In the genomic region with DNA sequence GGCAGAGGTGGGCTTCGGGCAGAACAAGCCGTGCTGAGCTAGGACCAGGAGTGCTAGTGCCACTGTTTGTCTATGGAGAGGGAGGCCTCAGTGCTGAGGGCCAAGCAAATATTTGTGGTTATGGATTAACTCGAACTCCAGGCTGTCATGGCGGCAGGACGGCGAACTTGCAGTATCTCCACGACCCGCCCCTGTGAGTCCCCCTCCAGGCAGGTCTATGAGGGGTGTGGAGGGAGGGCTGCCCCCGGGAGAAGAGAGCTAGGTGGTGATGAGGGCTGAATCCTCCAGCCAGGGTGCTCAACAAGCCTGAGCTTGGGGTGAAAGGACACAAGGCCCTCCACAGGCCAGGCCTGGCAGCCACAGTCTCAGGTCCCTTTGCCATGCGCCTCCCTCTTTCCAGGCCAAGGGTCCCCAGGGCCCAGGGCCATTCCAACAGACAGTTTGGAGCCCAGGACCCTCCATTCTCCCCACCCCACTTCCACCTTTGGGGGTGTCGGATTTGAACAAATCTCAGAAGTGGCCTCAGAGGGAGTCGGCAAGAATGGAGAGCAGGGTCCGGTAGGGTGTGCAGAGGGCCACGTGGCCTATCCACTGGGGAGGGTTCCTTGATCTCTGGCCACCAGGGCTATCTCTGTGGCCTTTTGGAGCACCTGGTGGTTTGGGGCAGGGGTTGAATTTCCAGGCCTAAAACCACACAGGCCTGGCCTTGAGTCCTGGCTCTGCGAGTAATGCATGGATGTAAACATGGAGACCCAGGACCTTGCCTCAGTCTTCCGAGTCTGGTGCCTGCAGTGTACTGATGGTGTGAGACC, we compare ENCODE assay signal across 1 cellular context.
A peak's percentile ranks its signal among the peaks of the same experiment; 100 is the strongest.
TF ChIP-seq lines count a peak whose summit lies in the region.

TSS of gene PROC (plus strand) at position 128 of the 812 bp plus-strand sequence. CDS start 1,516 bp downstream, outside the sequence.

TF ChIP-seq in HepG2, 621 proteins besides CTCF, POLR2A, EP300 and RAD21 (continued from another document and continues in another):
- TF ChIP-seq AFF4 (CRISPR knock-in tag; IDR thresholded peaks at IDR 0.05) (peak; percentile 79), TRAFD1 (CRISPR knock-in tag; IDR thresholded peaks at IDR 0.05; ENCODE audit: borderline replicate concordance) (peak; percentile 74; the same call in 1 of the 2 replicates), NR3C1 (CRISPR knock-in tag; IDR thresholded peaks at IDR 0.05) (peak; percentile 55; the same call in 1 of the 2 replicates), PTBP1 (IDR thresholded peaks at IDR 0.05; ENCODE audit: low read depth, low read length, poor library complexity, severe bottlenecking) (no peak), ZNF557 (CRISPR knock-in tag; IDR thresholded peaks at IDR 0.05) (peak; percentile 88; the same call in 1 of the 2 replicates), ATF7-NPFF (CRISPR knock-in tag; IDR thresholded peaks at IDR 0.05; ENCODE audit: low read depth) (peak; percentile 68; the same call in 1 of the 2 replicates), HNRNPUL1 (IDR thresholded peaks at IDR 0.05; ENCODE audit: low read depth, low read length) (no peak), ZNF616 (CRISPR knock-in tag; IDR thresholded peaks at IDR 0.05; ENCODE audit: low read depth) (peak; percentile 92; the same call in 1 of the 2 replicates), ELF1 (CRISPR knock-in tag; IDR thresholded peaks at IDR 0.05) (peak; percentile 20), RBAK (CRISPR knock-in tag; IDR thresholded peaks at IDR 0.05) (peak; percentile 58; the same call in 1 of the 2 replicates), SP4 (CRISPR knock-in tag; IDR thresholded peaks at IDR 0.05) (peak; percentile 42; the same call in 1 of the 2 replicates), HMG20B (CRISPR knock-in tag; conservative IDR thresholded peaks at IDR 0.05) (no peak; the same call in 1 of the 2 replicates), SATB2 (CRISPR knock-in tag; IDR thresholded peaks at IDR 0.05) (no peak), ZNF251 (CRISPR knock-in tag; IDR thresholded peaks at IDR 0.05) (no peak; the same call in 1 of the 2 replicates), ARNT (IDR thresholded peaks at IDR 0.05) (no peak), RCOR2 (CRISPR knock-in tag; IDR thresholded peaks at IDR 0.05) (peak; percentile 25; the same call in 1 of the 2 replicates), ZBTB38 (CRISPR knock-in tag; IDR thresholded peaks at IDR 0.05) (peak; percentile 92), ZFP36L1 (CRISPR knock-in tag; IDR thresholded peaks at IDR 0.05) (peak; percentile 77; the same call in 1 of the 2 replicates), MAFK (conservative IDR thresholded peaks at IDR 0.05 in 1 of 2, IDR thresholded peaks at IDR 0.05 in 1 of 2; ENCODE audit: low read length in 2 of 2) (no peak), ZBTB26 (CRISPR knock-in tag; IDR thresholded peaks at IDR 0.05; ENCODE audit: borderline replicate concordance) (peak; percentile 17; the same call in 1 of the 2 replicates), ZBTB8A (CRISPR knock-in tag; IDR thresholded peaks at IDR 0.05; ENCODE audit: borderline replicate concordance, low read depth) (no peak), HDAC1 (CRISPR knock-in tag; IDR thresholded peaks at IDR 0.05) (peak; percentile 85), ZNF510 (CRISPR knock-in tag; IDR thresholded peaks at IDR 0.05; ENCODE audit: low read depth) (peak; percentile 97), U2AF2 (IDR thresholded peaks at IDR 0.05; ENCODE audit: low read depth, low read length) (0 out of 2 replicates have a peak, but pooled peaks have one; percentile 64), YEATS2 (CRISPR knock-in tag; IDR thresholded peaks at IDR 0.05; ENCODE audit: borderline replicate concordance) (peak; percentile 79), ZNF761 (CRISPR knock-in tag; conservative IDR thresholded peaks at IDR 0.05) (peak; percentile 84; the same call in 1 of the 2 replicates), TRIM24 (CRISPR knock-in tag; IDR thresholded peaks at IDR 0.05) (no peak), NR2F1 (CRISPR knock-in tag; IDR thresholded peaks at IDR 0.05) (no peak; a peak in 1 of 4 replicates), ZIK1 (CRISPR knock-in tag; IDR thresholded peaks at IDR 0.05; ENCODE audit: borderline replicate concordance, low read depth) (peak; percentile 93; the same call in 1 of the 2 replicates), SUZ12 (IDR thresholded peaks at IDR 0.05; ENCODE audit: low read depth, low read length) (no peak), ELF3 (CRISPR knock-in tag; IDR thresholded peaks at IDR 0.05) (no peak; the same call in none of the 2 replicates), ZBTB21 (CRISPR knock-in tag; IDR thresholded peaks at IDR 0.05) (0 out of 2 replicates have a peak, but pooled peaks have one; percentile 18), ZBTB20 (CRISPR knock-in tag; IDR thresholded peaks at IDR 0.05; ENCODE audit: borderline replicate concordance, low read depth) (peak; percentile 83; the same call in 1 of the 2 replicates), PRMT3 (CRISPR knock-in tag; IDR thresholded peaks at IDR 0.05; ENCODE audit: borderline replicate concordance, low read depth) (peak; percentile 26; the same call in 1 of the 2 replicates), NCOA1 (CRISPR knock-in tag; IDR thresholded peaks at IDR 0.05) (peak; percentile 84; the same call in 1 of the 2 replicates), SMAD9 (CRISPR knock-in tag; IDR thresholded peaks at IDR 0.05) (no peak; the same call in 1 of the 2 replicates), ZNF180 (CRISPR knock-in tag; IDR thresholded peaks at IDR 0.05; ENCODE audit: borderline replicate concordance, low read depth) (no peak), SRSF1 (optimal IDR thresholded peaks at IDR 0.05; ENCODE audit: low read depth, low read length) (peak; percentile 96), REL (CRISPR knock-in tag; conservative IDR thresholded peaks at IDR 0.05) (no peak), MZF1 (CRISPR knock-in tag; IDR thresholded peaks at IDR 0.05; ENCODE audit: borderline replicate concordance) (no peak), ZBTB7B (CRISPR knock-in tag; IDR thresholded peaks at IDR 0.05) (peak; percentile 93), ZNF3 (CRISPR knock-in tag; IDR thresholded peaks at IDR 0.05) (no peak)
- TF ChIP-seq, protein P1, sequence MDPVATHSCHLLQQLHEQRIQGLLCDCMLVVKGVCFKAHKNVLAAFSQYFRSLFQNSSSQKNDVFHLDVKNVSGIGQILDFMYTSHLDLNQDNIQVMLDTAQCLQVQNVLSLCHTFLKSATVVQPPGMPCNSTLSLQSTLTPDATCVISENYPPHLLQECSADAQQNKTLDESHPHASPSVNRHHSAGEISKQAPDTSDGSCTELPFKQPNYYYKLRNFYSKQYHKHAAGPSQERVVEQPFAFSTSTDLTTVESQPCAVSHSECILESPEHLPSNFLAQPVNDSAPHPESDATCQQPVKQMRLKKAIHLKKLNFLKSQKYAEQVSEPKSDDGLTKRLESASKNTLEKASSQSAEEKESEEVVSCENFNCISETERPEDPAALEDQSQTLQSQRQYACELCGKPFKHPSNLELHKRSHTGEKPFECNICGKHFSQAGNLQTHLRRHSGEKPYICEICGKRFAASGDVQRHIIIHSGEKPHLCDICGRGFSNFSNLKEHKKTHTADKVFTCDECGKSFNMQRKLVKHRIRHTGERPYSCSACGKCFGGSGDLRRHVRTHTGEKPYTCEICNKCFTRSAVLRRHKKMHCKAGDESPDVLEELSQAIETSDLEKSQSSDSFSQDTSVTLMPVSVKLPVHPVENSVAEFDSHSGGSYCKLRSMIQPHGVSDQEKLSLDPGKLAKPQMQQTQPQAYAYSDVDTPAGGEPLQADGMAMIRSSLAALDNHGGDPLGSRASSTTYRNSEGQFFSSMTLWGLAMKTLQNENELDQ (CRISPR knock-in tag; IDR thresholded peaks at IDR 0.05; ENCODE audit: borderline replicate concordance): no peak; the same call in 1 of the 2 replicates
- TF ChIP-seq, protein P2, sequence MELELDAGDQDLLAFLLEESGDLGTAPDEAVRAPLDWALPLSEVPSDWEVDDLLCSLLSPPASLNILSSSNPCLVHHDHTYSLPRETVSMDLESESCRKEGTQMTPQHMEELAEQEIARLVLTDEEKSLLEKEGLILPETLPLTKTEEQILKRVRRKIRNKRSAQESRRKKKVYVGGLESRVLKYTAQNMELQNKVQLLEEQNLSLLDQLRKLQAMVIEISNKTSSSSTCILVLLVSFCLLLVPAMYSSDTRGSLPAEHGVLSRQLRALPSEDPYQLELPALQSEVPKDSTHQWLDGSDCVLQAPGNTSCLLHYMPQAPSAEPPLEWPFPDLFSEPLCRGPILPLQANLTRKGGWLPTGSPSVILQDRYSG (CRISPR knock-in tag; IDR thresholded peaks at IDR 0.05): no peak
- TF ChIP-seq, protein P3, sequence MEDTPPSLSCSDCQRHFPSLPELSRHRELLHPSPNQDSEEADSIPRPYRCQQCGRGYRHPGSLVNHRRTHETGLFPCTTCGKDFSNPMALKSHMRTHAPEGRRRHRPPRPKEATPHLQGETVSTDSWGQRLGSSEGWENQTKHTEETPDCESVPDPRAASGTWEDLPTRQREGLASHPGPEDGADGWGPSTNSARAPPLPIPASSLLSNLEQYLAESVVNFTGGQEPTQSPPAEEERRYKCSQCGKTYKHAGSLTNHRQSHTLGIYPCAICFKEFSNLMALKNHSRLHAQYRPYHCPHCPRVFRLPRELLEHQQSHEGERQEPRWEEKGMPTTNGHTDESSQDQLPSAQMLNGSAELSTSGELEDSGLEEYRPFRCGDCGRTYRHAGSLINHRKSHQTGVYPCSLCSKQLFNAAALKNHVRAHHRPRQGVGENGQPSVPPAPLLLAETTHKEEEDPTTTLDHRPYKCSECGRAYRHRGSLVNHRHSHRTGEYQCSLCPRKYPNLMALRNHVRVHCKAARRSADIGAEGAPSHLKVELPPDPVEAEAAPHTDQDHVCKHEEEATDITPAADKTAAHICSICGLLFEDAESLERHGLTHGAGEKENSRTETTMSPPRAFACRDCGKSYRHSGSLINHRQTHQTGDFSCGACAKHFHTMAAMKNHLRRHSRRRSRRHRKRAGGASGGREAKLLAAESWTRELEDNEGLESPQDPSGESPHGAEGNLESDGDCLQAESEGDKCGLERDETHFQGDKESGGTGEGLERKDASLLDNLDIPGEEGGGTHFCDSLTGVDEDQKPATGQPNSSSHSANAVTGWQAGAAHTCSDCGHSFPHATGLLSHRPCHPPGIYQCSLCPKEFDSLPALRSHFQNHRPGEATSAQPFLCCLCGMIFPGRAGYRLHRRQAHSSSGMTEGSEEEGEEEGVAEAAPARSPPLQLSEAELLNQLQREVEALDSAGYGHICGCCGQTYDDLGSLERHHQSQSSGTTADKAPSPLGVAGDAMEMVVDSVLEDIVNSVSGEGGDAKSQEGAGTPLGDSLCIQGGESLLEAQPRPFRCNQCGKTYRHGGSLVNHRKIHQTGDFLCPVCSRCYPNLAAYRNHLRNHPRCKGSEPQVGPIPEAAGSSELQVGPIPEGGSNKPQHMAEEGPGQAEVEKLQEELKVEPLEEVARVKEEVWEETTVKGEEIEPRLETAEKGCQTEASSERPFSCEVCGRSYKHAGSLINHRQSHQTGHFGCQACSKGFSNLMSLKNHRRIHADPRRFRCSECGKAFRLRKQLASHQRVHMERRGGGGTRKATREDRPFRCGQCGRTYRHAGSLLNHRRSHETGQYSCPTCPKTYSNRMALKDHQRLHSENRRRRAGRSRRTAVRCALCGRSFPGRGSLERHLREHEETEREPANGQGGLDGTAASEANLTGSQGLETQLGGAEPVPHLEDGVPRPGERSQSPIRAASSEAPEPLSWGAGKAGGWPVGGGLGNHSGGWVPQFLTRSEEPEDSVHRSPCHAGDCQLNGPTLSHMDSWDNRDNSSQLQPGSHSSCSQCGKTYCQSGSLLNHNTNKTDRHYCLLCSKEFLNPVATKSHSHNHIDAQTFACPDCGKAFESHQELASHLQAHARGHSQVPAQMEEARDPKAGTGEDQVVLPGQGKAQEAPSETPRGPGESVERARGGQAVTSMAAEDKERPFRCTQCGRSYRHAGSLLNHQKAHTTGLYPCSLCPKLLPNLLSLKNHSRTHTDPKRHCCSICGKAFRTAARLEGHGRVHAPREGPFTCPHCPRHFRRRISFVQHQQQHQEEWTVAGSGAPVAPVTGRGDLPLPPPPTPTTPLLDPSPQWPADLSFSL (CRISPR knock-in tag; IDR thresholded peaks at IDR 0.05): no peak
